In genomic region chr7:148919859-148920258, GRCh38 we compare ENCODE assay signal across 15 cellular contexts. TPM values are rescaled to one million over a fixed set of nuclear protein-coding genes. Genes with fewer than 3 reads are reported as not detected.
A peak's percentile ranks its signal among the peaks of the same experiment; 100 is the strongest.
DNase-seq lines count a peak whose midpoint lies in the region; ATAC-seq lines count a peak whose summit lies in the region.
"Had no signal": no experiment of that assay in that cellular context is flagged by ENCODE, and none has a peak within 500 bp of the region (broad histone marks: within the 10 kb centered on the region; RNA-seq: fewer than 3 reads in every experiment).

No MANE protein-coding gene starts in this region.

- peak; percentile 30 for DNase-seq in NCI-H82 (lab: John Stamatoyannopoulos, UW)
- DNase-seq in NCI-H82 treated with DMSO at 0.1 percent for 48 hours (lab: John Stamatoyannopoulos, UW; ENCODE audit: unreplicated experiment) = no peak
- DNase-seq in activated CD4-positive, alpha-beta T cell treated with anti-CD3 and anti-CD28 coated beads, Interleukin-2, amount 50 U/mL, for 1 hour = no peak
- no peak for DNase-seq in LoVo (ENCODE audit: low spot score)
- DNase-seq in putamen (ENCODE audit: low spot score) = no peak
- DNase-seq: activated CD8-positive, alpha-beta T cell treated with anti-CD3 and anti-CD28 coated beads, Interleukin-2, amount 10 ng/mL, durations not matched to agents 7 days and 5 days; activated effector memory CD4-positive, alpha-beta T cell treated with anti-CD3 and anti-CD28 coated beads, Interleukin-2, amount 50 U/mL, for 16 hours; DMS 273 treated with DMSO at 0.1 percent for 48 hours; gastrocnemius medialis; left lung; NCI-H2029 treated with DMSO at 0.1 percent for 48 hours; transverse colon had no signal

- no peaks in the 10 kb centered on the region for H3K36me3 Mint-ChIP-seq in activated T-helper 17 cell treated with anti-CD3 and anti-CD28 coated beads, Interleukin-2, amount 50 U/mL, for 72 hours (ENCODE audit: low read depth)

- H3K4me1 Mint-ChIP-seq in activated T-helper 17 cell treated with anti-CD3 and anti-CD28 coated beads, Interleukin-2, amount 50 U/mL, for 72 hours = peaks cover 23% of the 10 kb centered on the region

- H3K4me3 Mint-ChIP-seq in activated T-helper 17 cell treated with anti-CD3 and anti-CD28 coated beads, Interleukin-2, amount 50 U/mL, for 72 hours = no peak overlapping the region
- H3K4me3 Mint-ChIP-seq: activated CD8-positive, alpha-beta T cell treated with anti-CD3 and anti-CD28 coated beads, Interleukin-2, amount 10 ng/mL, durations not matched to agents 7 days and 5 days had no signal

- H3K27ac Mint-ChIP-seq in activated T-helper 17 cell treated with anti-CD3 and anti-CD28 coated beads, Interleukin-2, amount 50 U/mL, for 72 hours = no peak overlapping the region
- H3K27ac Mint-ChIP-seq: activated CD8-positive, alpha-beta T cell treated with anti-CD3 and anti-CD28 coated beads, Interleukin-2, amount 10 ng/mL, durations not matched to agents 7 days and 5 days had no signal

- no peaks in the 10 kb centered on the region for H3K27me3 Mint-ChIP-seq in activated T-helper 17 cell treated with anti-CD3 and anti-CD28 coated beads, Interleukin-2, amount 50 U/mL, for 72 hours

- ATAC-seq in GM21526 (IDR thresholded peaks at IDR 0.05; ENCODE audit: low FRiP score, unreplicated experiment) (peak; percentile 68), HG03103 (IDR thresholded peaks at IDR 0.05; ENCODE audit: low read depth, unreplicated experiment) (peak; percentile 73)
- ATAC-seq in activated T-helper 17 cell treated with anti-CD3 and anti-CD28 coated beads, Interleukin-2, amount 50 U/mL, for 72 hours (replicated peaks) = peak; percentile 88
- ATAC-seq: activated CD8-positive, alpha-beta T cell treated with anti-CD3 and anti-CD28 coated beads, Interleukin-2, amount 10 ng/mL, durations not matched to agents 7 days and 5 days; gastrocnemius medialis; left lung had no signal

- H3K9me3 Mint-ChIP-seq in activated T-helper 17 cell treated with anti-CD3 and anti-CD28 coated beads, Interleukin-2, amount 50 U/mL, for 72 hours = no peaks in the 10 kb centered on the region

RNA-seq across cellular contexts. Expression of gene EZH2, which starts 35.8 kb away (rescaled TPM):
- 10 to 100 TPM; 73.2 to 77.5 TPM for total RNA-seq in activated T-helper 17 cell treated with anti-CD3 and anti-CD28 coated beads, Interleukin-2, amount 50 U/mL, for 72 hours
